22 cellular contexts compared by ENCODE assay signal in the genomic region with DNA sequence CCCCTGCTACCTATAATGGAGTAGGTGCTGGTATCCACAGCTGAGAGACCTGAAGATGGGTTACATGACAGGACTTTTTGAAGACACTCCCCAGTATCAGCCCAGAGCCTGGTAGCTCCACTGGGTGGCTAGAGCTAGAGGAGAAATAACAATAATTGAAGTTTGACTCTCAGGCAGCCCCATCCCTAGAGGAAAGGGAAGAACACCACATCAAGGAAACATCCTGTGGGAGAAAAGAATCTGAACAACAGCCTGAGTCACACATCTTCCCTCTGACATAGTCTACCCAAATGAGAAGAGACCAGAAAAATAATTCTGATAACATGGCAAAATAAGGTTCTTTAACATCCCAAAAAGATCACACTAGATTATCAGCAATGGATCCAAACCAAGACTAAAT.
"Had no signal": no experiment of that assay in that cellular context is flagged by ENCODE, and none has a peak within 500 bp of the region (broad histone marks: within the 10 kb centered on the region; RNA-seq: fewer than 3 reads in every experiment).

No MANE protein-coding gene starts in this region.

- H3K4me1 ChIP-seq: Peyer's patch had no signal

- H3K36me3 ChIP-seq: Peyer's patch had no signal

- DNase-seq: activated CD4-positive, alpha-beta memory T cell treated with anti-CD3 and anti-CD28 coated beads, Interleukin-2, amount 10 ng/mL, durations not matched to agents 7 days and 5 days; activated CD4-positive, alpha-beta T cell treated with anti-CD3 and anti-CD28 coated beads for 36 hours; activated CD4-positive, alpha-beta T cell treated with anti-CD3 and anti-CD28 coated beads, Interleukin-2, amount 50 U/mL, for 1 hour; activated CD4-positive, CD25-positive, alpha-beta regulatory T cell; activated gamma-delta T cell; activated naive CD4-positive, alpha-beta T cell treated with anti-CD3 and anti-CD28 coated beads for 36 hours; activated T-cell treated with anti-CD3 and anti-CD28 coated beads for 4 hours; activated T-cell treated with anti-CD3 and anti-CD28 coated beads, Interleukin-2, amount 50 U/mL, for 48 hours; Karpas-422; NCI-H1105 treated with DMSO at 0.1 percent for 48 hours; NCI-H146; NCI-H187 treated with DMSO at 0.1 percent for 48 hours; NCI-H2081 treated with DMSO at 0.1 percent for 48 hours; NCI-H2171; NCI-H2227 treated with DMSO at 0.1 percent for 48 hours; NK-92 treated with Interleukin-12 subunit alpha and Interleukin-12 subunit beta, amount 100 ng/mL, for 24 hours; Peyer's patch; SHP77; T-helper 9 cell had no signal

- H3K27ac ChIP-seq: Peyer's patch, VCaP had no signal

- H3K4me3 ChIP-seq: K562, Peyer's patch had no signal

- ATAC-seq: activated CD4-positive, alpha-beta T cell treated with anti-CD3 and anti-CD28 coated beads for 36 hours; activated T-helper 17 cell treated with anti-CD3 and anti-CD28 coated beads, Interleukin-2, amount 50 U/mL, for 72 hours; K562 had no signal
